ENCODE assay signal across 29 cellular contexts in the genomic region with DNA sequence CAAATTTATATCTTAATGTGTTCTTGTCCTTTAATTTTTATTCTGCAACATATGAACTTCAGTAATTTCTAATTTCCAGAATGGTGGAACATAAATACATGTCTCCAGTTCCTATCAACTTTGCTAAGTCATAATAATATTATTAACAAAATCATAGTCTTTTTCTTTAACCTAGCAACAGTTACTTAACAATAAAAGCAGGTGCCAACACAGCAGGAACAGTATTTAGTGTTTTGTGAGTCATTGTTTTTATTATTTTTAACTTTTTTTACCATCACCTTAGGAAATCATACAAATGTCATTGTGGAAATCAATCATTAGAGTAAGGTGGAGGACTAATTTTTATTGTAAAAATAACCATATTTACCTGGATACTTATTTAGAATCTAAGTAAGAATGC.
"Had no signal": no experiment of that assay in that cellular context is flagged by ENCODE, and none has a peak within 500 bp of the region (broad histone marks: within the 10 kb centered on the region; RNA-seq: fewer than 3 reads in every experiment).

No MANE protein-coding gene starts in this region.

- H3K4me1 ChIP-seq: body of pancreas, esophagus squamous epithelium had no signal

- ATAC-seq: activated CD4-positive, alpha-beta T cell treated with anti-CD3 and anti-CD28 coated beads for 36 hours; activated CD8-positive, alpha-beta memory T cell treated with anti-CD3 and anti-CD28 coated beads, Interleukin-2, amount 10 ng/mL, durations not matched to agents 7 days and 5 days; activated CD8-positive, alpha-beta T cell treated with anti-CD3 and anti-CD28 coated beads, Interleukin-2, amount 10 ng/mL, durations not matched to agents 7 days and 5 days; activated naive CD8-positive, alpha-beta T cell treated with anti-CD3 and anti-CD28 coated beads, Interleukin-2, amount 50 U/mL, for 24 hours; body of pancreas; effector memory CD8-positive, alpha-beta T cell; T-helper 17 cell had no signal

- H3K9me3 ChIP-seq: adrenal gland, body of pancreas, esophagus squamous epithelium had no signal

- H3K4me3 ChIP-seq: adrenal gland, body of pancreas, dorsolateral prefrontal cortex, esophagus squamous epithelium had no signal

- H3K27ac ChIP-seq: adrenal gland, body of pancreas, dorsolateral prefrontal cortex, epithelial cell of prostate, esophagus squamous epithelium had no signal

- H3K36me3 ChIP-seq: adrenal gland, esophagus squamous epithelium had no signal

- DNase-seq: activated CD4-positive, alpha-beta memory T cell treated with anti-CD3 and anti-CD28 coated beads for 36 hours; activated CD4-positive, alpha-beta T cell treated with anti-CD3 and anti-CD28 coated beads for 36 hours; activated CD4-positive, alpha-beta T cell treated with anti-CD3 and anti-CD28 coated beads, Interleukin-2, amount 10 ng/mL, durations not matched to agents 24 days and 14 days; activated CD4-positive, CD25-positive, alpha-beta regulatory T cell; activated CD4-positive, CD25-positive, alpha-beta regulatory T cell treated with anti-CD3 and anti-CD28 coated beads, Interleukin-2, amount 50 U/mL, for 72 hours; activated CD8-positive, alpha-beta memory T cell treated with anti-CD3 and anti-CD28 coated beads, Interleukin-2, amount 10 ng/mL, durations not matched to agents 7 days and 5 days; activated CD8-positive, alpha-beta memory T cell treated with anti-CD3 and anti-CD28 coated beads, Interleukin-2, amount 50 U/mL, for 4 hours; activated CD8-positive, alpha-beta T cell treated with anti-CD3 and anti-CD28 coated beads, Interleukin-2, amount 10 ng/mL, durations not matched to agents 7 days and 5 days; activated effector memory CD4-positive, alpha-beta T cell treated with anti-CD3 and anti-CD28 coated beads, Interleukin-2, amount 50 U/mL, for 16 hours; activated naive CD4-positive, alpha-beta T cell treated with anti-CD3 and anti-CD28 coated beads for 36 hours; activated naive CD8-positive, alpha-beta T cell treated with anti-CD3 and anti-CD28 coated beads for 36 hours; activated naive CD8-positive, alpha-beta T cell treated with anti-CD3 and anti-CD28 coated beads, Interleukin-2, amount 50 U/mL, for 24 hours; activated T-cell treated with anti-CD3 and anti-CD28 coated beads, Interleukin-2, amount 50 U/mL, for 1 hour; activated T-cell treated with anti-CD3 and anti-CD28 coated beads, Interleukin-2, amount 50 U/mL, for 48 hours; adrenal gland; amygdala; aorta; body of pancreas; caudate nucleus; cortex of kidney; dorsolateral prefrontal cortex; effector memory CD8-positive, alpha-beta T cell; esophagus squamous epithelium; foreskin melanocyte; head of caudate nucleus; T-helper 1 cell; T-helper 17 cell; T1000 had no signal

- H3K27me3 ChIP-seq: adrenal gland, body of pancreas, dorsolateral prefrontal cortex, esophagus squamous epithelium had no signal
